In the genomic region with DNA sequence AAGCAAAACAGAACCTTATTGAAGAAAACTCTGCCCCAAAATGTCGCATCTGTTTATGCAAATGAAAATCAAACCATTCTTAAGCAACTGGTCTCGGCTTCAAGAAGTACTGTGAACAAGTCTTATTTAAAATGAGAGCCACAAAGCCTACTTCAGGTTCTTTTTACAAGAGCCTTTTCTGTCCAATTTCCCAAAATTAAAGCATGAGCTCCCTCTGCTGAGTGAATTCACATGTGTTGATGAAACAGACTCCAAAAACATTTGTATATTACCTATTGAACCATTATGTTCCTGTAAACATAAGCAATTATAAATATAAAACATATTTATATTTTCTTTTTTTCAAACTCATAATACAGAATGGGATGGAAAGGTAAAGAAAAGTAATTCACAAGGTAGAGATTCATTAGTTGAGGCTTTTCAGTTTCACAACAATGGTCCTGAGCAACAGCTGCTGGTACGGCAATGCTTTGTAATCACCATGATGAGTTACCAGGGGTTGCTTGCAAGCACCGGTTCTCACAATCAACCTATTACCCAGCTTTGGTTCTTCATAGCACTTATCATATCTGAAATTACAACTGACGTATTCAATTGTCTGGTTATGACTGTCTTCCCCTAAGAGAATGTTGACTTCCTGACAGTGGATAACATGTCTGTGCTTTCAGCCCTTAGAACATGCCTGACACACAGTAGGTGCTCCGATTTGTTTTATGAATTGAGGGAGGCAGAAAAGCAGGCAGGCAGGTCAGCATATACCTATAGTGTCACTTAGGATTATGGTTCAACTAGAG, we compare ENCODE assay signal across 8 cellular contexts.
A peak's percentile ranks its signal among the peaks of the same experiment; 100 is the strongest.
DNase-seq lines count a peak whose midpoint lies in the region; ATAC-seq and TF ChIP-seq lines count a peak whose summit lies in the region.

No MANE protein-coding gene starts in this region.

- intact Hi-C loops in lower lobe of right lung (cut with DNase I) = loop anchor here (5.0 kb wide), 1 partner anchor 126 kb away; no protein-coding TSS in a partner anchor

- H3K9me3 ChIP-seq in lower lobe of right lung = no peaks in the 10 kb centered on the region
- H3K9me3 ChIP-seq in MG63 = no peaks in the 10 kb centered on the region

- no peaks in the 10 kb centered on the region for H3K36me3 ChIP-seq in lower lobe of right lung
- H3K36me3 ChIP-seq in MG63 = no peaks in the 10 kb centered on the region

- CTCF ChIA-PET in RWPE1 (lab: Yijun Ruan, JAX) = interaction anchor here (0.7 to 1.5 kb wide), 14 partner anchors 9 to 284 kb away, joined by 3 to 12 read pairs (median 4); a partner anchor contains a TSS

- no peak for DNase-seq in activated CD4-positive, CD25-positive, alpha-beta regulatory T cell (lab: John Stamatoyannopoulos, UW)
- peak; percentile 71 for DNase-seq in Jurkat, Clone E6-1 (ENCODE audit: low read depth, low spot score)
- DNase-seq in RWPE1 (ENCODE audit: low spot score) (peak; percentile 46), cerebellar cortex (ENCODE audit: low spot score) (peak; percentile 59), lower lobe of right lung (no peak), MG63 (no peak)
- DNase-seq in activated effector memory CD4-positive, alpha-beta T cell treated with anti-CD3 and anti-CD28 coated beads, Interleukin-2, amount 50 U/mL, for 16 hours = no peak

- H3K27me3 ChIP-seq in lower lobe of right lung (ENCODE audit: low read depth) = no peaks in the 10 kb centered on the region
- no peaks in the 10 kb centered on the region for H3K27me3 ChIP-seq in MG63

- H3K4me3 ChIP-seq in Jurkat, Clone E6-1 (ENCODE audit: low read length) = no peak overlapping the region
- no peak overlapping the region for H3K4me3 ChIP-seq in lower lobe of right lung
- H3K4me3 ChIP-seq in MG63 = no peak overlapping the region

- POLR2A ChIA-PET in RWPE1 (lab: Yijun Ruan, JAX; ENCODE audit: low non-redundant PET) = no interaction called here

- TF ChIP-seq CTCF in RWPE1 (conservative IDR thresholded peaks at IDR 0.05; ENCODE audit: low read depth) (peak; percentile 49), lower lobe of right lung (IDR thresholded peaks at IDR 0.05) (peak; percentile 55)

- H3K27ac ChIP-seq in RWPE1 = no peak overlapping the region
- H3K27ac ChIP-seq in lower lobe of right lung = no peak overlapping the region

- ATAC-seq in activated CD4-positive, CD25-positive, alpha-beta regulatory T cell treated with anti-CD3 and anti-CD28 coated beads, Interleukin-2, amount 50 U/mL, for 24 hours = peak; percentile 87 to 89
- ATAC-seq in lower lobe of right lung = peak; percentile 65 to 73

- peaks cover 4% of the 10 kb centered on the region for H3K4me1 ChIP-seq in lower lobe of right lung

Comparison
In these comparisons a context has a peak if more than half of its experiments do, and no peak if none do; other contexts are left out.
1. DNase-seq: peak in Jurkat, Clone E6-1 (single experiment), RWPE1 (single experiment) and cerebellar cortex (single experiment); none in activated CD4-positive, CD25-positive, alpha-beta regulatory T cell (0 of 4), lower lobe of right lung (single experiment), activated effector memory CD4-positive, alpha-beta T cell treated with anti-CD3 and anti-CD28 coated beads, Interleukin-2, amount 50 U/mL, for 16 hours (single experiment) and MG63 (single experiment).